In the genomic region with DNA sequence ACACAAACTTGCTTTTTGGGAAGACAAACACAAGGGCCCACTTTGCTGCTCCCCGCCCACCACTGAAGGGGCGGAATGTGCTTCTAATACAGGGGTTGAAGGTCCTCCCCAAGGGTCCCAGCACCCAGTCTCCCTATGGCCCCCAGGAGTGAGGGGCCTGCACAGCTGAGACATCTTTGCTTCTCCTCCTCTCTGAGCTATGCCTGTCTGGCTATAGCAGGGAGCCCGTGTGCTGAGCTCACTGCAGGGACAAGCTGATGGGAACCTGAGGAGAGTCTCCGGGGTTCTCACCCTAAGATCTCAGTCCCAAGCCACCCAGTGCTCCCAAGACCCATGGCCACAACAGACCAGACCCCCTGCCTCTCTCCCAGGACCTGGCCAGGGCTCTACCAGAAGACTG, we compare ENCODE assay signal across 27 cellular contexts.
"Had no signal": no experiment of that assay in that cellular context is flagged by ENCODE, and none has a peak within 500 bp of the region (broad histone marks: within the 10 kb centered on the region; RNA-seq: fewer than 3 reads in every experiment).

No MANE protein-coding gene starts in this region.

- H3K4me3 ChIP-seq: ascending aorta, esophagus squamous epithelium, gastroesophageal sphincter had no signal

- FAIRE-seq: colon had no signal

- ATAC-seq: activated CD4-positive, alpha-beta T cell treated with anti-CD3 and anti-CD28 coated beads for 36 hours; activated naive CD4-positive, alpha-beta T cell treated with anti-CD3 and anti-CD28 coated beads, Interleukin-2, amount 50 U/mL, for 72 hours; activated T-cell treated with anti-CD3 and anti-CD28 coated beads, Interleukin-2, amount 50 U/mL, for 72 hours; effector memory CD8-positive, alpha-beta T cell; gastroesophageal sphincter had no signal

- DNase-seq: activated CD4-positive, alpha-beta memory T cell treated with anti-CD3 and anti-CD28 coated beads, Interleukin-2, amount 10 ng/mL, durations not matched to agents 7 days and 5 days; activated CD4-positive, alpha-beta T cell treated with anti-CD3 and anti-CD28 coated beads for 36 hours; activated CD4-positive, alpha-beta T cell treated with anti-CD3 and anti-CD28 coated beads, Interleukin-2, amount 10 ng/mL, durations not matched to agents 7 days and 5 days; activated CD4-positive, alpha-beta T cell treated with anti-CD3 and anti-CD28 coated beads, Interleukin-2, amount 50 U/mL, for 4 hours; activated CD4-positive, CD25-positive, alpha-beta regulatory T cell; activated CD4-positive, CD25-positive, alpha-beta regulatory T cell treated with anti-CD3 and anti-CD28 coated beads, Interleukin-2, amount 50 U/mL, for 72 hours; activated CD8-positive, alpha-beta memory T cell treated with anti-CD3 and anti-CD28 coated beads, Interleukin-2, amount 50 U/mL, for 48 hours; activated gamma-delta T cell; activated naive CD4-positive, alpha-beta T cell; activated naive CD4-positive, alpha-beta T cell treated with anti-CD3 and anti-CD28 coated beads, Interleukin-2, amount 10 ng/mL, durations not matched to agents 7 days and 5 days; activated naive CD8-positive, alpha-beta T cell treated with anti-CD3 and anti-CD28 coated beads, Interleukin-2, amount 10 ng/mL, durations not matched to agents 7 days and 5 days; activated T-cell treated with anti-CD3 and anti-CD28 coated beads for 4 hours; activated T-cell treated with anti-CD3 and anti-CD28 coated beads, Interleukin-2, amount 50 U/mL, for 24 hours; activated T-cell treated with anti-CD3 and anti-CD28 coated beads, Interleukin-2, amount 50 U/mL, for 72 hours; brain microvascular endothelial cell; cortex of kidney; dermis blood vessel endothelial cell; effector CD4-positive, alpha-beta T cell; effector memory CD8-positive, alpha-beta T cell; erythroblast; esophagus squamous epithelium; foreskin melanocyte; T-helper 2 cell had no signal

- H3K4me1 ChIP-seq: esophagus squamous epithelium, gastroesophageal sphincter had no signal

- H3K36me3 ChIP-seq: ascending aorta, brain microvascular endothelial cell, esophagus squamous epithelium, gastroesophageal sphincter had no signal

- H3K27me3 ChIP-seq: ascending aorta, brain microvascular endothelial cell had no signal

- H3K27ac ChIP-seq: ascending aorta, brain microvascular endothelial cell, esophagus squamous epithelium, gastroesophageal sphincter had no signal

- H3K9me3 ChIP-seq: ascending aorta, esophagus squamous epithelium, gastroesophageal sphincter had no signal
